16 cellular contexts compared by ENCODE assay signal in genomic region chr19:14271830-14272229, GRCh38.
"Had no signal": no experiment of that assay in that cellular context is flagged by ENCODE, and none has a peak within 500 bp of the region (broad histone marks: within the 10 kb centered on the region; RNA-seq: fewer than 3 reads in every experiment).

No MANE protein-coding gene starts in this region.

- ATAC-seq: activated CD8-positive, alpha-beta T cell treated with anti-CD3 and anti-CD28 coated beads, Interleukin-2, amount 10 ng/mL, durations not matched to agents 7 days and 5 days; body of pancreas; naive thymus-derived CD4-positive, alpha-beta T cell; T-cell had no signal

- H3K36me3 ChIP-seq: esophagus squamous epithelium, heart right ventricle had no signal

- H3K4me3 ChIP-seq: body of pancreas, coronary artery, esophagus squamous epithelium, heart right ventricle had no signal

- H3K27ac ChIP-seq: body of pancreas, coronary artery, esophagus squamous epithelium, heart right ventricle had no signal

- H3K4me1 ChIP-seq: body of pancreas, esophagus squamous epithelium had no signal

- H3K9me3 ChIP-seq: esophagus squamous epithelium had no signal

- DNase-seq: activated CD4-positive, alpha-beta T cell treated with anti-CD3 and anti-CD28 coated beads, Interleukin-2, amount 10 ng/mL, durations not matched to agents 24 days and 14 days; activated CD8-positive, alpha-beta T cell treated with anti-CD3 and anti-CD28 coated beads, Interleukin-2, amount 10 ng/mL, durations not matched to agents 7 days and 5 days; activated naive CD4-positive, alpha-beta T cell treated with anti-CD3 and anti-CD28 coated beads for 36 hours; activated T-cell treated with anti-CD3 and anti-CD28 coated beads, Interleukin-2, amount 50 U/mL, for 24 hours; body of pancreas; effector CD4-positive, alpha-beta T cell; esophagus squamous epithelium; heart right ventricle; mesenchymal stem cell; naive thymus-derived CD4-positive, alpha-beta T cell; nucleus accumbens; stimulated activated CD4-positive, alpha-beta T cell treated with anti-CD3 and anti-CD28 coated beads, Interleukin-1b, Interleukin-23, amount 100 ng/mL, for 48 hours; stimulated activated CD8-positive, alpha-beta memory T cell treated with anti-CD3 and anti-CD28 coated beads, Interleukin-4, amount 100 ng/mL, for 48 hours; stimulated activated naive CD4-positive, alpha-beta T cell; T-cell had no signal

- H3K27me3 ChIP-seq: body of pancreas had no signal
